26 cellular contexts compared by ENCODE assay signal in genomic region chr10:111085690-111086353, GRCh38. TPM values are rescaled to one million over a fixed set of nuclear protein-coding genes. Genes with fewer than 3 reads are reported as not detected.
DNase-seq lines count a peak whose midpoint lies in the region; ATAC-seq and TF ChIP-seq lines count a peak whose summit lies in the region.
"Had no signal": no experiment of that assay in that cellular context is flagged by ENCODE, and none has a peak within 500 bp of the region (broad histone marks: within the 10 kb centered on the region; RNA-seq: fewer than 3 reads in every experiment).

No MANE protein-coding gene starts in this region.

- peaks cover 34% of the 10 kb centered on the region for H3K27me3 Mint-ChIP-seq in osteocyte (ENCODE audit: unreplicated experiment)

- H3K9me3 ChIP-seq in RWPE2 (ENCODE audit: severe bottlenecking), result no peaks in the 10 kb centered on the region
- H3K9me3 ChIP-seq in testis, result no peaks in the 10 kb centered on the region
- H3K9me3 ChIP-seq: BE2C had no signal

- H3K36me3 ChIP-seq in RWPE2 (ENCODE audit: low read depth) (no peaks in the 10 kb centered on the region), testis (ENCODE audit: low read depth, missing control alignments) (no peaks in the 10 kb centered on the region)
- H3K36me3 ChIP-seq: BE2C had no signal

- intact Hi-C loops in testis (cut with DNase I; ENCODE audit: low total_unique reads), result loop anchor here (10.0 kb wide), 1 partner anchor 509 kb away; no protein-coding TSS in a partner anchor

- no peaks in the 10 kb centered on the region for H3K9me3 Mint-ChIP-seq in osteocyte (ENCODE audit: unreplicated experiment)

- DNase-seq in RWPE2 (ENCODE audit: low spot score) (peak; percentile 16), ecto neural progenitor cell (ENCODE audit: low spot score) (peak; percentile 34), osteocyte (ENCODE audit: extremely low spot score, unreplicated experiment) (peak; percentile 65), testis (peak; percentile 50), coronary artery (ENCODE audit: low spot score) (no peak), NCI-H82 treated with DMSO at 0.1 percent for 48 hours (lab: John Stamatoyannopoulos, UW; ENCODE audit: unreplicated experiment) (no peak)
- DNase-seq in activated T-cell treated with anti-CD3 and anti-CD28 coated beads, Interleukin-2, amount 50 U/mL, for 1 hour, result no peak
- DNase-seq: BE2C; CD8-positive, alpha-beta memory T cell; DMS 273 treated with DMSO at 0.1 percent for 48 hours; H9; NCI-H1092 treated with DMSO at 0.1 percent for 48 hours; NCI-H1436; NCI-H187 treated with DMSO at 0.1 percent for 48 hours; NCI-H446; NCI-H524 treated with DMSO at 0.1 percent for 48 hours; NCI-H774; SIG-M5 had no signal

- H3K27me3 ChIP-seq in RWPE2 (ENCODE audit: insufficient read depth, poor library complexity, severe bottlenecking) (peaks cover 3% of the 10 kb centered on the region), testis (no peaks in the 10 kb centered on the region)
- H3K27me3 ChIP-seq: BE2C had no signal

- no peaks in the 10 kb centered on the region for H3K36me3 Mint-ChIP-seq in osteocyte (ENCODE audit: unreplicated experiment)
- H3K36me3 Mint-ChIP-seq: CD14-positive monocyte; CD8-positive, alpha-beta memory T cell had no signal

- TF ChIP-seq CTCF in RWPE2 (IDR thresholded peaks at IDR 0.05; ENCODE audit: poor library complexity, severe bottlenecking), result no peak
- no peak for TF ChIP-seq CTCF in osteocyte (IDR thresholded peaks at IDR 0.05)
- TF ChIP-seq CTCF in testis (IDR thresholded peaks at IDR 0.05), result no peak
- no peak for TF ChIP-seq CTCF in coronary artery (IDR thresholded peaks at IDR 0.05)

- 81 to 100% methylated on average over 1 to 6 of the region's 6 CpGs for WGBS in testis, 2 donors

- H3K27ac ChIP-seq in RWPE2 (ENCODE audit: poor library complexity, severe bottlenecking), result no peak overlapping the region
- no peak overlapping the region for H3K27ac ChIP-seq in testis
- no peak overlapping the region for H3K27ac ChIP-seq in coronary artery
- H3K27ac ChIP-seq: RWPE1, SK-N-MC had no signal

- H3K4me1 Mint-ChIP-seq in osteocyte (ENCODE audit: unreplicated experiment), result no peaks in the 10 kb centered on the region
- H3K4me1 Mint-ChIP-seq: CD14-positive monocyte; CD8-positive, alpha-beta memory T cell had no signal

- no peak overlapping the region for H3K27ac Mint-ChIP-seq in osteocyte (ENCODE audit: unreplicated experiment)
- H3K27ac Mint-ChIP-seq: CD14-positive monocyte; CD8-positive, alpha-beta memory T cell; GM23338 had no signal

- no peak for TF ChIP-seq POLR2A in testis (IDR thresholded peaks at IDR 0.05)

- no peak for ATAC-seq in RWPE2 (ENCODE audit: low read depth)
- no peak for ATAC-seq in GM18502 (IDR thresholded peaks at IDR 0.05; ENCODE audit: poor library complexity, unreplicated experiment)
- ATAC-seq: GM23338, Panc1 had no signal

- no peaks in the 10 kb centered on the region for H3K4me1 ChIP-seq in RWPE2 (ENCODE audit: insufficient read depth, poor library complexity, severe bottlenecking)
- H3K4me1 ChIP-seq in testis, result no peaks in the 10 kb centered on the region
- H3K4me1 ChIP-seq: BE2C had no signal

- no peak overlapping the region for H3K4me3 Mint-ChIP-seq in osteocyte (ENCODE audit: unreplicated experiment)
- H3K4me3 Mint-ChIP-seq: CD14-positive monocyte; CD8-positive, alpha-beta memory T cell; GM23338; H9 had no signal

- no peak overlapping the region for H3K4me3 ChIP-seq in RWPE2 (ENCODE audit: severe bottlenecking)
- no peak overlapping the region for H3K4me3 ChIP-seq in testis
- no peak overlapping the region for H3K4me3 ChIP-seq in coronary artery
- H3K4me3 ChIP-seq: GM23338, K562, SK-N-MC had no signal

RNA-seq across cellular contexts. Expression of gene ADRA2A, which starts 9.0 kb away (rescaled TPM):
- total RNA-seq in osteocyte (not detected in 2 replicates), testis (1 to 10 TPM; 5.7 to 6.9 TPM)
- 6.5 TPM for polyA plus RNA-seq in testis (ENCODE audit: insufficient read depth, low read depth, low replicate concordance)
- total RNA-seq: CD8-positive, alpha-beta memory T cell; K562; M059J had no signal
- polyA plus RNA-seq: CD14-positive monocyte; CD8-positive, alpha-beta memory T cell; K562 had no signal

Comparison
In these comparisons a context has a peak if more than half of its experiments do, and no peak if none do; other contexts are left out.
1. DNase-seq: peak in RWPE2 (single experiment), ecto neural progenitor cell (single experiment), osteocyte (single experiment) and testis (single experiment); none in coronary artery (single experiment), activated T-cell treated with anti-CD3 and anti-CD28 coated beads, Interleukin-2, amount 50 U/mL, for 1 hour (single experiment) and NCI-H82 treated with DMSO at 0.1 percent for 48 hours (single experiment).